1 cellular context compared by ENCODE assay signal in the genomic region with DNA sequence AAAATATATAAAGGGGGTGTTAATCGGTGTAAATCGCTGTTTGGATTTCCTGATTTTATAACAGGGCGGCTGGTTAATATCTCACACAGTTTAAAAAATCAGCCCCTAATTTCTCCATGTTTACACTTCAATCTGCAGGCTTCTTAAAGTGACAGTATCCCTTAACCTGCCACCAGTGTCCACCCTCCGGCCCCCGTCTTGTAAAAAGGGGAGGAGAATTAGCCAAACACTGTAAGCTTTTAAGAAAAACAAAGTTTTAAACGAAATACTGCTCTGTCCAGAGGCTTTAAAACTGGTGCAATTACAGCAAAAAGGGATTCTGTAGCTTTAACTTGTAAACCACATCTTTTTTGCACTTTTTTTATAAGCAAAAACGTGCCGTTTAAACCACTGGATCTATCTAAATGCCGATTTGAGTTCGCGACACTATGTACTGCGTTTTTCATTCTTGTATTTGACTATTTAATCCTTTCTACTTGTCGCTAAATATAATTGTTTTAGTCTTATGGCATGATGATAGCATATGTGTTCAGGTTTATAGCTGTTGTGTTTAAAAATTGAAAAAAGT.
TF ChIP-seq lines count a peak whose summit lies in the region.

No MANE protein-coding gene starts in this region.

TF ChIP-seq in SK-N-SH treated with all-trans-retinoic acid at 6 μM for 48 hours, 23 proteins besides CTCF, POLR2A, EP300 and RAD21 (continued from another document):
- TF ChIP-seq, protein P1, sequence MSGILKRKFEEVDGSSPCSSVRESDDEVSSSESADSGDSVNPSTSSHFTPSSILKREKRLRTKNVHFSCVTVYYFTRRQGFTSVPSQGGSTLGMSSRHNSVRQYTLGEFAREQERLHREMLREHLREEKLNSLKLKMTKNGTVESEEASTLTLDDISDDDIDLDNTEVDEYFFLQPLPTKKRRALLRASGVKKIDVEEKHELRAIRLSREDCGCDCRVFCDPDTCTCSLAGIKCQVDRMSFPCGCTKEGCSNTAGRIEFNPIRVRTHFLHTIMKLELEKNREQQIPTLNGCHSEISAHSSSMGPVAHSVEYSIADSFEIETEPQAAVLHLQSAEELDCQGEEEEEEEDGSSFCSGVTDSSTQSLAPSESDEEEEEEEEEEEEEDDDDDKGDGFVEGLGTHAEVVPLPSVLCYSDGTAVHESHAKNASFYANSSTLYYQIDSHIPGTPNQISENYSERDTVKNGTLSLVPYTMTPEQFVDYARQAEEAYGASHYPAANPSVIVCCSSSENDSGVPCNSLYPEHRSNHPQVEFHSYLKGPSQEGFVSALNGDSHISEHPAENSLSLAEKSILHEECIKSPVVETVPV (CRISPR knock-in tag; IDR thresholded peaks at IDR 0.05) = no peak
- no peak for TF ChIP-seq CSDC2 (CRISPR knock-in tag; IDR thresholded peaks at IDR 0.05)
- no peak for TF ChIP-seq ZNF8 (CRISPR knock-in tag; IDR thresholded peaks at IDR 0.05)
- no peak for TF ChIP-seq ISL1 (CRISPR knock-in tag; IDR thresholded peaks at IDR 0.05)
- no peak for TF ChIP-seq BACH2 (CRISPR knock-in tag; IDR thresholded peaks at IDR 0.05; ENCODE audit: borderline replicate concordance)
- TF ChIP-seq RARB (CRISPR knock-in tag; IDR thresholded peaks at IDR 0.05) = no peak
- TF ChIP-seq, protein P2, sequence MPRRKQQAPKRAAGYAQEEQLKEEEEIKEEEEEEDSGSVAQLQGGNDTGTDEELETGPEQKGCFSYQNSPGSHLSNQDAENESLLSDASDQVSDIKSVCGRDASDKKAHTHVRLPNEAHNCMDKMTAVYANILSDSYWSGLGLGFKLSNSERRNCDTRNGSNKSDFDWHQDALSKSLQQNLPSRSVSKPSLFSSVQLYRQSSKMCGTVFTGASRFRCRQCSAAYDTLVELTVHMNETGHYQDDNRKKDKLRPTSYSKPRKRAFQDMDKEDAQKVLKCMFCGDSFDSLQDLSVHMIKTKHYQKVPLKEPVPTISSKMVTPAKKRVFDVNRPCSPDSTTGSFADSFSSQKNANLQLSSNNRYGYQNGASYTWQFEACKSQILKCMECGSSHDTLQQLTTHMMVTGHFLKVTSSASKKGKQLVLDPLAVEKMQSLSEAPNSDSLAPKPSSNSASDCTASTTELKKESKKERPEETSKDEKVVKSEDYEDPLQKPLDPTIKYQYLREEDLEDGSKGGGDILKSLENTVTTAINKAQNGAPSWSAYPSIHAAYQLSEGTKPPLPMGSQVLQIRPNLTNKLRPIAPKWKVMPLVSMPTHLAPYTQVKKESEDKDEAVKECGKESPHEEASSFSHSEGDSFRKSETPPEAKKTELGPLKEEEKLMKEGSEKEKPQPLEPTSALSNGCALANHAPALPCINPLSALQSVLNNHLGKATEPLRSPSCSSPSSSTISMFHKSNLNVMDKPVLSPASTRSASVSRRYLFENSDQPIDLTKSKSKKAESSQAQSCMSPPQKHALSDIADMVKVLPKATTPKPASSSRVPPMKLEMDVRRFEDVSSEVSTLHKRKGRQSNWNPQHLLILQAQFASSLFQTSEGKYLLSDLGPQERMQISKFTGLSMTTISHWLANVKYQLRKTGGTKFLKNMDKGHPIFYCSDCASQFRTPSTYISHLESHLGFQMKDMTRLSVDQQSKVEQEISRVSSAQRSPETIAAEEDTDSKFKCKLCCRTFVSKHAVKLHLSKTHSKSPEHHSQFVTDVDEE (CRISPR knock-in tag; IDR thresholded peaks at IDR 0.05) = no peak
- TF ChIP-seq ARNTL (CRISPR knock-in tag; IDR thresholded peaks at IDR 0.05; ENCODE audit: borderline replicate concordance, low read depth) = no peak
